Comparison of ENCODE assay signal across 8 cellular contexts in the genomic region with DNA sequence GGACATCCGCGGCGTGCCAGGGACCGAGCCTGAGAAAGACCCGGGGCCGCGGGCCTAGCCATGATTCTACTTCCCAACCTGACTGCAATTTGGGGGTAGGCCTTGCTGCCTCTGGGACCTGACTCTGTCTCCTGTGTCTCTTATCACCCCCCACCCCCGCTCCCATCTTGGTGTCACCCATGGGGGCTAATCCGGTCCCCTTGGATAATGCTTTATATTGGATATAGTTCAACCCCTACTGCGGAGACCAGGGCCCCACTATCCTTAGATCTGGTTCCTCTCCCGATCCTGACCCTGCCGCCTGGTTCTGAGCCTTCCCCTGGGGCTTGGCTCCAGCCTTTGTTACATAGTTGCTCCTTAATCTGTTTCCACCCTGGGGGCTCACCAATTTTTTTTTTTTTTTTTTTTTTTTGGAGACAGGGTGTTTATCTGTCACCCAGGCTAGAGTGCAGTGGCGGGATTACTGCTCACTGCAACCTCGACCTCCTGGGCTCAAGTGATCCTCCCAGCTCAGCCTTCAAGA. TPM values are rescaled to one million over a fixed set of nuclear protein-coding genes. Genes with fewer than 3 reads are reported as not detected.
A peak's percentile ranks its signal among the peaks of the same experiment; 100 is the strongest.
DNase-seq lines count a peak whose midpoint lies in the region; ATAC-seq and TF ChIP-seq lines count a peak whose summit lies in the region.

No MANE protein-coding gene starts in this region.

- peak overlapping the region; percentile 54 to 63 for H3K9ac ChIP-seq in duodenal mucosa (ENCODE audit: low read depth in 1 of 2, low read length in 2 of 2)

- H3K4me1 Mint-ChIP-seq in natural killer cell treated with Interleukin-12 subunit alpha and Interleukin-12 subunit beta and Interleukin-15 and Interleukin-18, amount 100 ng/mL, for 72 hours (ENCODE audit: low read depth in 2 of 2) = peaks cover 24 to 26% of the 10 kb centered on the region in 2 donors

- ATAC-seq in natural killer cell treated with Interleukin-12 subunit alpha and Interleukin-12 subunit beta and Interleukin-15 and Interleukin-18, amount 100 ng/mL, for 72 hours = no peak
- no peak for ATAC-seq in GM18867 (IDR thresholded peaks at IDR 0.05; ENCODE audit: unreplicated experiment)

- H3K27ac ChIP-seq in duodenal mucosa (ENCODE audit: low read depth, low read length) = no peak overlapping the region

- no peaks in the 10 kb centered on the region for H3K36me3 Mint-ChIP-seq in natural killer cell treated with Interleukin-12 subunit alpha and Interleukin-12 subunit beta and Interleukin-15 and Interleukin-18, amount 100 ng/mL, for 72 hours

- peak overlapping the region; percentile 99 for H3K4me3 ChIP-seq in AG10803 (ENCODE audit: low read length)
- peak overlapping the region; percentile 79 for H3K4me3 ChIP-seq in LNCaP clone FGC (ENCODE audit: low read depth, low read length)
- peak overlapping the region; percentile 99 to 100 for H3K4me3 ChIP-seq in duodenal mucosa (ENCODE audit: low read depth in 1 of 2, low read length in 2 of 2)

- peak overlapping the region; percentile 82 for H3K4me3 Mint-ChIP-seq in natural killer cell treated with Interleukin-12 subunit alpha and Interleukin-12 subunit beta and Interleukin-15 and Interleukin-18, amount 100 ng/mL, for 72 hours

- no peaks in the 10 kb centered on the region for H3K27me3 ChIP-seq in duodenal mucosa (ENCODE audit: control insufficient read depth in 1 of 2, insufficient read depth in 2 of 2, low read length in 2 of 2)

- H3K27me3 Mint-ChIP-seq in natural killer cell treated with Interleukin-12 subunit alpha and Interleukin-12 subunit beta and Interleukin-15 and Interleukin-18, amount 100 ng/mL, for 72 hours = no peaks in the 10 kb centered on the region

- no peaks in the 10 kb centered on the region for H3K9me3 Mint-ChIP-seq in natural killer cell treated with Interleukin-12 subunit alpha and Interleukin-12 subunit beta and Interleukin-15 and Interleukin-18, amount 100 ng/mL, for 72 hours

- peak overlapping the region; percentile 65 to 82 for H3K27ac Mint-ChIP-seq in natural killer cell treated with Interleukin-12 subunit alpha and Interleukin-12 subunit beta and Interleukin-15 and Interleukin-18, amount 100 ng/mL, for 72 hours

- peaks cover 16 to 24% of the 10 kb centered on the region in 2 donors for H3K4me1 ChIP-seq in duodenal mucosa (ENCODE audit: control insufficient read depth in 1 of 2, insufficient read depth in 2 of 2, low read length in 2 of 2)

- TF ChIP-seq CTCF in AG10803 (conservative IDR thresholded peaks at IDR 0.05; ENCODE audit: low read length) (no peak), LNCaP clone FGC (IDR thresholded peaks at IDR 0.05; ENCODE audit: control insufficient read depth, extremely low read depth, insufficient read depth) (no peak)

- peaks cover 6 to 7% of the 10 kb centered on the region in 2 donors for H3K36me3 ChIP-seq in duodenal mucosa (ENCODE audit: control insufficient read depth in 1 of 2, insufficient read depth in 2 of 2, low read length in 2 of 2)

- DNase-seq in AG10803 (ENCODE audit: low read depth) = no peak
- DNase-seq in LNCaP clone FGC (ENCODE audit: low read depth) = no peak
- DNase-seq in natural killer cell treated with Interleukin-12 subunit alpha and Interleukin-12 subunit beta and Interleukin-15 and Interleukin-18, amount 100 ng/mL, for 72 hours (ENCODE audit: low spot score) = no peak
- no peak for DNase-seq in hepatic stellate cell (ENCODE audit: low spot score)
- no peak for DNase-seq in NCI-H1930 (lab: John Stamatoyannopoulos, UW)
- no peak for DNase-seq in activated effector memory CD4-positive, alpha-beta T cell treated with Interleukin-2 at 50 U/mL for 16 hours

- no peaks in the 10 kb centered on the region for H3K9me3 ChIP-seq in duodenal mucosa (ENCODE audit: control insufficient read depth in 1 of 2, low read length in 2 of 2)

RNA-seq across cellular contexts. Expression of a gene that starts 1.3 kb away (rescaled TPM):
- total RNA-seq in natural killer cell treated with Interleukin-12 subunit alpha and Interleukin-12 subunit beta and Interleukin-15 and Interleukin-18, amount 100 ng/mL, for 72 hours = 10 to 100 TPM; 15.4 to 20.5 TPM

RNA-seq across cellular contexts. Expression of a gene that starts 1.9 kb away (rescaled TPM):
- total RNA-seq in natural killer cell treated with Interleukin-12 subunit alpha and Interleukin-12 subunit beta and Interleukin-15 and Interleukin-18, amount 100 ng/mL, for 72 hours = 10 to 100 TPM; 17.5 to 33.5 TPM

RNA-seq across cellular contexts. Expression of a gene that starts 19.1 kb away (rescaled TPM):
- total RNA-seq in natural killer cell treated with Interleukin-12 subunit alpha and Interleukin-12 subunit beta and Interleukin-15 and Interleukin-18, amount 100 ng/mL, for 72 hours = under 1 TPM; 0.14 to 0.22 TPM
